15 cellular contexts compared by ENCODE assay signal in genomic region chr11:65655570-65656332, GRCh38. TPM values are rescaled to one million over a fixed set of nuclear protein-coding genes. Genes with fewer than 3 reads are reported as not detected.
DNase-seq lines count a peak whose midpoint lies in the region; ATAC-seq and TF ChIP-seq lines count a peak whose summit lies in the region.
"Had no signal": no experiment of that assay in that cellular context is flagged by ENCODE, and none has a peak within 500 bp of the region (broad histone marks: within the 10 kb centered on the region; RNA-seq: fewer than 3 reads in every experiment).

No MANE protein-coding gene starts in this region.

- H3K4me1 Mint-ChIP-seq in activated CD8-positive, alpha-beta memory T cell treated with anti-CD3 and anti-CD28 coated beads, Interleukin-2, amount 10 ng/mL, durations not matched to agents 7 days and 5 days = peaks cover 49% of the 10 kb centered on the region
- H3K4me1 Mint-ChIP-seq in T-cell (peaks cover 71 to 78% (median 73%) of the 10 kb centered on the region in 3 donors), chondrocyte (ENCODE audit: low read depth) (peaks cover 29% of the 10 kb centered on the region)

- peaks cover 51% of the 10 kb centered on the region for H3K36me3 Mint-ChIP-seq in activated CD8-positive, alpha-beta memory T cell treated with anti-CD3 and anti-CD28 coated beads, Interleukin-2, amount 10 ng/mL, durations not matched to agents 7 days and 5 days
- peaks cover 49% of the 10 kb centered on the region for H3K36me3 Mint-ChIP-seq in T-cell
- peaks cover 37% of the 10 kb centered on the region for H3K36me3 Mint-ChIP-seq in chondrocyte (ENCODE audit: low read depth)

- intact Hi-C loops in sigmoid colon (cut with DNase I) = no loop called here

- H3K27ac ChIP-seq in sigmoid colon = no peak overlapping the region
- H3K27ac ChIP-seq: A549, ascending aorta had no signal

- H3K9me3 ChIP-seq in sigmoid colon = no peaks in the 10 kb centered on the region
- H3K9me3 ChIP-seq: A549, ascending aorta, Caco-2 had no signal

- H3K4me3 Mint-ChIP-seq in activated CD8-positive, alpha-beta memory T cell treated with anti-CD3 and anti-CD28 coated beads, Interleukin-2, amount 10 ng/mL, durations not matched to agents 7 days and 5 days = no peak overlapping the region
- no peak overlapping the region for H3K4me3 Mint-ChIP-seq in T-cell
- H3K4me3 Mint-ChIP-seq in chondrocyte (ENCODE audit: unreplicated experiment) = no peak overlapping the region

- no peaks in the 10 kb centered on the region for H3K9me3 Mint-ChIP-seq in activated CD8-positive, alpha-beta memory T cell treated with anti-CD3 and anti-CD28 coated beads, Interleukin-2, amount 10 ng/mL, durations not matched to agents 7 days and 5 days (ENCODE audit: low read depth)
- no peaks in the 10 kb centered on the region for H3K9me3 Mint-ChIP-seq in T-cell
- H3K9me3 Mint-ChIP-seq in chondrocyte (ENCODE audit: low read depth) = no peaks in the 10 kb centered on the region

- TF ChIP-seq EP300 in sigmoid colon (IDR thresholded peaks at IDR 0.05) = no peak

- H3K4me1 ChIP-seq in sigmoid colon = peaks cover 0 to 46% (median 41%) of the 10 kb centered on the region in 4 donors

- H3K27me3 ChIP-seq in sigmoid colon = no peaks in the 10 kb centered on the region
- H3K27me3 ChIP-seq: ascending aorta had no signal

- H3K27me3 Mint-ChIP-seq in activated CD8-positive, alpha-beta memory T cell treated with anti-CD3 and anti-CD28 coated beads, Interleukin-2, amount 10 ng/mL, durations not matched to agents 7 days and 5 days = no peaks in the 10 kb centered on the region
- H3K27me3 Mint-ChIP-seq in T-cell (no peaks in the 10 kb centered on the region), chondrocyte (ENCODE audit: low read depth) (no peaks in the 10 kb centered on the region)

- TF ChIP-seq CTCF in chondrocyte (IDR thresholded peaks at IDR 0.05) = no peak
- TF ChIP-seq CTCF in sigmoid colon (IDR thresholded peaks at IDR 0.05) = no peak

- no peak for DNase-seq in activated CD8-positive, alpha-beta memory T cell treated with anti-CD3 and anti-CD28 coated beads, Interleukin-2, amount 10 ng/mL, durations not matched to agents 7 days and 5 days
- DNase-seq in activated CD8-positive, alpha-beta memory T cell treated with anti-CD3 and anti-CD28 coated beads, Interleukin-2, amount 50 U/mL, for 4 hours = no peak
- DNase-seq in T-cell = no peak
- no peak for DNase-seq in chondrocyte (ENCODE audit: low spot score)
- peak; percentile 60 for DNase-seq in sigmoid colon
- DNase-seq in SK-N-DZ (ENCODE audit: low spot score) = no peak
- no peak for DNase-seq in erythroblast (lab: John Stamatoyannopoulos, UW)
- DNase-seq: Caco-2, dermis blood vessel endothelial cell, GF-D8, NCI-H146, NCI-H524 had no signal

- CTCF ChIA-PET in activated CD8-positive, alpha-beta memory T cell treated with anti-CD3 and anti-CD28 coated beads, Interleukin-2, amount 10 ng/mL, durations not matched to agents 7 days and 5 days (lab: Charles Lee) = interaction anchor here (0.9 to 1.4 kb wide), 3 partner anchors 18 to 68 kb away, joined by 3 read pairs; partner anchors contain the start of gene SIPA1
- CTCF ChIA-PET in T-cell (lab: Charles Lee) = no interaction called here

- POLR2A ChIA-PET in T-cell (lab: Charles Lee) = interaction anchor here (0.5 to 0.6 kb wide), 2 partner anchors 139 to 874 kb away, joined by 4 to 5 read pairs; no protein-coding TSS in a partner anchor

- WGBS in sigmoid colon, 2 donors = 91 to 93% methylated on average over 16 of the region's 16 CpGs

- peaks cover 49 to 73% (median 65%) of the 10 kb centered on the region in 4 donors for H3K36me3 ChIP-seq in sigmoid colon

- ATAC-seq in activated CD8-positive, alpha-beta memory T cell treated with anti-CD3 and anti-CD28 coated beads, Interleukin-2, amount 10 ng/mL, durations not matched to agents 7 days and 5 days = no peak
- ATAC-seq in T-cell (replicated peaks in 1 of 4) = no peak
- ATAC-seq in HG03045 (IDR thresholded peaks at IDR 0.05; ENCODE audit: unreplicated experiment) = no peak
- ATAC-seq: A549 had no signal

- H3K4me3 ChIP-seq in sigmoid colon = no peak overlapping the region
- H3K4me3 ChIP-seq: A549, ascending aorta had no signal

- no peak for TF ChIP-seq POLR2A in sigmoid colon (IDR thresholded peaks at IDR 0.05)
- no peak for TF ChIP-seq POLR2A in erythroblast (IDR thresholded peaks at IDR 0.05; ENCODE audit: low read length)

- peak overlapping the region; percentile 39 for H3K27ac Mint-ChIP-seq in activated CD8-positive, alpha-beta memory T cell treated with anti-CD3 and anti-CD28 coated beads, Interleukin-2, amount 10 ng/mL, durations not matched to agents 7 days and 5 days
- H3K27ac Mint-ChIP-seq in T-cell = peak overlapping the region; percentile 5 to 56
- H3K27ac Mint-ChIP-seq in chondrocyte (ENCODE audit: unreplicated experiment) = peak overlapping the region; percentile 41

RNA-seq across cellular contexts. Expression of gene RELA, which starts 7.0 kb away (rescaled TPM):
- 10 to 100 TPM; 81.3 to 82.0 TPM for total RNA-seq in activated CD8-positive, alpha-beta memory T cell treated with anti-CD3 and anti-CD28 coated beads, Interleukin-2, amount 10 ng/mL, durations not matched to agents 7 days and 5 days
- total RNA-seq in T-cell (100 to 1,000 TPM; 155 to 302 (median 172) TPM), chondrocyte (65.3 to 73.6 TPM (median 72.7 TPM) in 3 replicates), sigmoid colon (10 to 100 TPM; 36.4 to 62.6 (median 46.9) TPM)
- polyA plus RNA-seq in sigmoid colon = 10 to 100 TPM; 33.6 to 45.6 (median 37.5) TPM
- 23.5 and 37.3 TPM in 2 replicates for polyA plus RNA-seq in SK-N-DZ (2014; cell fraction: cytosol; rRNA removed)
- 61.4 and 69.4 TPM in 2 replicates for polyA plus RNA-seq in SK-N-DZ (2014; cell fraction: nucleus; rRNA removed)

RNA-seq across cellular contexts. Expression of gene SIPA1, which starts 17.9 kb away (rescaled TPM):
- total RNA-seq in activated CD8-positive, alpha-beta memory T cell treated with anti-CD3 and anti-CD28 coated beads, Interleukin-2, amount 10 ng/mL, durations not matched to agents 7 days and 5 days = 100 to 1,000 TPM; 188 to 267 TPM
- total RNA-seq in T-cell = 100 to 1,000 TPM; 179 to 285 (median 200) TPM
- 22.7 to 33.3 TPM (median 27.4 TPM) in 3 replicates for total RNA-seq in chondrocyte
- 10 to 100 TPM; 19.9 to 30.7 (median 28.2) TPM for total RNA-seq in sigmoid colon
- 10 to 100 TPM; 20.3 to 53.6 (median 34.8) TPM for polyA plus RNA-seq in sigmoid colon
- polyA plus RNA-seq in SK-N-DZ (2014; cell fraction: cytosol; rRNA removed) = 8.3 and 12.0 TPM in 2 replicates
- 7.1 and 14.1 TPM in 2 replicates for polyA plus RNA-seq in SK-N-DZ (2014; cell fraction: nucleus; rRNA removed)

RNA-seq across cellular contexts. Expression of gene PCNX3, which starts 40.2 kb away (rescaled TPM):
- 10 to 100 TPM; 54.9 to 57.1 TPM for total RNA-seq in activated CD8-positive, alpha-beta memory T cell treated with anti-CD3 and anti-CD28 coated beads, Interleukin-2, amount 10 ng/mL, durations not matched to agents 7 days and 5 days
- 10 to 100 TPM; 54.2 to 74.7 (median 66.8) TPM for total RNA-seq in T-cell
- 32.6 to 57.7 TPM (median 36.3 TPM) in 3 replicates for total RNA-seq in chondrocyte
- total RNA-seq in sigmoid colon = 10 to 100 TPM; 10.7 to 21.3 (median 14.3) TPM
- 10 to 100 TPM in 1 of 3 donors, 1 to 10 TPM in 2; 6.0 to 35.0 (median 6.6) TPM for polyA plus RNA-seq in sigmoid colon
- 14.6 and 18.7 TPM in 2 replicates for polyA plus RNA-seq in SK-N-DZ (2014; cell fraction: cytosol; rRNA removed)
- 37.3 and 48.4 TPM in 2 replicates for polyA plus RNA-seq in SK-N-DZ (2014; cell fraction: nucleus; rRNA removed)

RNA-seq across cellular contexts. Expression of gene MAP3K11, which starts 41.7 kb away (rescaled TPM):
- 10 to 100 TPM; 71.0 to 73.3 TPM for total RNA-seq in activated CD8-positive, alpha-beta memory T cell treated with anti-CD3 and anti-CD28 coated beads, Interleukin-2, amount 10 ng/mL, durations not matched to agents 7 days and 5 days
- total RNA-seq in T-cell = 100 to 1,000 TPM in 2 of 5 donors, 10 to 100 TPM in 3; 60.8 to 110 (median 84.0) TPM
- 30.2 to 34.6 TPM (median 31.6 TPM) in 3 replicates for total RNA-seq in chondrocyte
- 10 to 100 TPM; 18.5 to 52.1 (median 26.3) TPM for total RNA-seq in sigmoid colon
- polyA plus RNA-seq in sigmoid colon = 10 to 100 TPM; 48.6 to 71.2 (median 71.0) TPM
- polyA plus RNA-seq in SK-N-DZ (2014; cell fraction: cytosol; rRNA removed) = 14.1 and 19.2 TPM in 2 replicates
- 13.2 and 13.3 TPM in 2 replicates for polyA plus RNA-seq in SK-N-DZ (2014; cell fraction: nucleus; rRNA removed)

RNA-seq across cellular contexts. Expression of gene KAT5, which starts 56.3 kb away (rescaled TPM):
- 10 to 100 TPM; 62.0 to 69.8 TPM for total RNA-seq in activated CD8-positive, alpha-beta memory T cell treated with anti-CD3 and anti-CD28 coated beads, Interleukin-2, amount 10 ng/mL, durations not matched to agents 7 days and 5 days
- 100 to 1,000 TPM in 4 of 5 donors, 10 to 100 TPM in 1; 99.9 to 111 (median 104) TPM for total RNA-seq in T-cell
- 39.9 to 53.6 TPM (median 43.2 TPM) in 3 replicates for total RNA-seq in chondrocyte
- total RNA-seq in sigmoid colon = 10 to 100 TPM; 58.4 to 92.7 (median 74.7) TPM
- 10 to 100 TPM; 51.1 to 81.0 (median 53.9) TPM for polyA plus RNA-seq in sigmoid colon
- 51.7 and 63.6 TPM in 2 replicates for polyA plus RNA-seq in SK-N-DZ (2014; cell fraction: cytosol; rRNA removed)
- 57.7 and 75.3 TPM in 2 replicates for polyA plus RNA-seq in SK-N-DZ (2014; cell fraction: nucleus; rRNA removed)
